In the genomic region with DNA sequence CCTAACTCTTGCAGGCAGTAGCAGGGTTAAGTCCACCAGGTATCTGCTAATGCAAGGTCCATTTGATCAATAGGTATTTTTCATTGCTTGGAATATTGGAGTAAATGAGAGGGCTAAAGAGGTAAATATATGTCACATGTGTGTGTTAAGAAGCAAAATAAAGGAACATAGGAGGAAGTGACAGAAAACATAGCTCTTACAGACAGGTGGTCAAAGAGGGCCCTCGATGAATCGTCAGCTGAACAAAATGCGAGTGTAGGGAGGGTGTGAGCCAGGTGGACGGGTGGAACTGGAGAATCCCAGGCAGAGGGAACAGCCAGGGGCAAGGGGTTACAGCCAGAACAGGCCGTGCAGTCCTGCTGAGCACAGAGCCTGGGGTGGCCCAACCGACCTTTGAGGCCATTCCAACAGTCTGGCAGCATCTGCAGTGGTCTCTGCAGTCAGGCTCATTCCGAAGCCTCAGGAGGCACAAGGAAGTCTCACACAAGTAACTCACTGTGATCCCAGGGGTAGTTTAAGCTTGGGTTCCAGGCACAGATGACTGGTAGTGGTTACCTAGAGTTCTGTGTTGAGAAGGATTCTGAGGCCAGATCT, we compare ENCODE assay signal across 12 cellular contexts. TPM values are rescaled to one million over a fixed set of nuclear protein-coding genes. Genes with fewer than 3 reads are reported as not detected.
A peak's percentile ranks its signal among the peaks of the same experiment; 100 is the strongest.
DNase-seq lines count a peak whose midpoint lies in the region; ATAC-seq and TF ChIP-seq lines count a peak whose summit lies in the region.
"Had no signal": no experiment of that assay in that cellular context is flagged by ENCODE, and none has a peak within 500 bp of the region (broad histone marks: within the 10 kb centered on the region; RNA-seq: fewer than 3 reads in every experiment).

No MANE protein-coding gene starts in this region.

- peaks cover 100% of the 10 kb centered on the region for H3K4me1 Mint-ChIP-seq in activated CD8-positive, alpha-beta T cell treated with anti-CD3 and anti-CD28 coated beads for 36 hours (ENCODE audit: low read depth)
- H3K4me1 Mint-ChIP-seq in natural killer cell treated with Interleukin-12 subunit alpha and Interleukin-12 subunit beta and Interleukin-15 and Interleukin-18, amount 100 ng/mL, for 72 hours (ENCODE audit: low read depth in 2 of 2), result peaks cover 82 to 94% of the 10 kb centered on the region in 2 donors

- intact Hi-C loops in activated CD8-positive, alpha-beta T cell treated with anti-CD3 and anti-CD28 coated beads for 36 hours (cut with micrococcal nuclease), result loop anchor here (2.0 to 5.0 kb wide), 2 partner anchors 24 to 43 kb away; a partner anchor contains a TSS
- intact Hi-C loops in ovary (cut with DNase I), result no loop called here

- TF ChIP-seq POLR2A in ovary (IDR thresholded peaks at IDR 0.05), result no peak

- CTCF ChIA-PET in activated CD8-positive, alpha-beta T cell treated with anti-CD3 and anti-CD28 coated beads for 36 hours (lab: Charles Lee), result interaction anchor here (0.9 to 11.1 kb wide), 9 partner anchors 13 to 57 kb away, joined by 3 to 88 read pairs (median 10); a partner anchor contains a TSS

- H3K27me3 ChIP-seq in HUES48 (ENCODE audit: control insufficient read depth, insufficient read depth, low read length) (no peaks in the 10 kb centered on the region), ovary (no peaks in the 10 kb centered on the region)

- peaks cover 17% of the 10 kb centered on the region for H3K36me3 Mint-ChIP-seq in activated CD8-positive, alpha-beta T cell treated with anti-CD3 and anti-CD28 coated beads for 36 hours (ENCODE audit: low read depth)
- no peaks in the 10 kb centered on the region for H3K36me3 Mint-ChIP-seq in natural killer cell treated with Interleukin-12 subunit alpha and Interleukin-12 subunit beta and Interleukin-15 and Interleukin-18, amount 100 ng/mL, for 72 hours

- H3K4me3 Mint-ChIP-seq in activated CD8-positive, alpha-beta T cell treated with anti-CD3 and anti-CD28 coated beads for 36 hours, result peak overlapping the region; percentile 49
- H3K4me3 Mint-ChIP-seq in natural killer cell treated with Interleukin-12 subunit alpha and Interleukin-12 subunit beta and Interleukin-15 and Interleukin-18, amount 100 ng/mL, for 72 hours, result peak overlapping the region; percentile 79

- H3K9me3 Mint-ChIP-seq in activated CD8-positive, alpha-beta T cell treated with anti-CD3 and anti-CD28 coated beads for 36 hours, result no peaks in the 10 kb centered on the region
- no peaks in the 10 kb centered on the region for H3K9me3 Mint-ChIP-seq in natural killer cell treated with Interleukin-12 subunit alpha and Interleukin-12 subunit beta and Interleukin-15 and Interleukin-18, amount 100 ng/mL, for 72 hours

- H3K27ac ChIP-seq in HUES48 (ENCODE audit: low read depth, low read length) (peak overlapping the region; percentile 34), ovary (no peak overlapping the region)
- H3K27ac ChIP-seq: A549, epithelial cell of prostate had no signal

- peak overlapping the region; percentile 90 for H3K27ac Mint-ChIP-seq in activated CD8-positive, alpha-beta T cell treated with anti-CD3 and anti-CD28 coated beads for 36 hours
- H3K27ac Mint-ChIP-seq in natural killer cell treated with Interleukin-12 subunit alpha and Interleukin-12 subunit beta and Interleukin-15 and Interleukin-18, amount 100 ng/mL, for 72 hours, result peak overlapping the region; percentile 96

- no peak for ATAC-seq in activated CD8-positive, alpha-beta T cell treated with anti-CD3 and anti-CD28 coated beads for 36 hours
- ATAC-seq in natural killer cell treated with Interleukin-12 subunit alpha and Interleukin-12 subunit beta and Interleukin-15 and Interleukin-18, amount 100 ng/mL, for 72 hours, result no peak
- ATAC-seq: A549, sciatic nerve had no signal

- no peaks in the 10 kb centered on the region for H3K9me3 ChIP-seq in HUES48 (ENCODE audit: control insufficient read depth, insufficient read depth, low read length)
- no peaks in the 10 kb centered on the region for H3K9me3 ChIP-seq in ovary
- H3K9me3 ChIP-seq: A549 had no signal

- TF ChIP-seq EP300 in ovary (IDR thresholded peaks at IDR 0.05), result no peak

- H3K4me1 ChIP-seq in HUES48 (ENCODE audit: control insufficient read depth, insufficient read depth, low read length) (peaks cover 47% of the 10 kb centered on the region), ovary (ENCODE audit: insufficient read depth) (no peaks in the 10 kb centered on the region)

- WGBS in ovary, 3 donors, result 83 to 90% (median 87%) methylated on average over 7 of the region's 7 CpGs

- H3K9ac ChIP-seq in HUES48 (ENCODE audit: low read depth, low read length), result no peak overlapping the region

- no peaks in the 10 kb centered on the region for H3K27me3 Mint-ChIP-seq in activated CD8-positive, alpha-beta T cell treated with anti-CD3 and anti-CD28 coated beads for 36 hours
- no peaks in the 10 kb centered on the region for H3K27me3 Mint-ChIP-seq in natural killer cell treated with Interleukin-12 subunit alpha and Interleukin-12 subunit beta and Interleukin-15 and Interleukin-18, amount 100 ng/mL, for 72 hours

- H3K4me3 ChIP-seq in HUES48 (ENCODE audit: low read depth, low read length) (no peak overlapping the region), ovary (no peak overlapping the region)
- H3K4me3 ChIP-seq: A549 had no signal

- DNase-seq in NCI-H2107 treated with DMSO at 0.1 percent for 48 hours (lab: John Stamatoyannopoulos, UW; ENCODE audit: unreplicated experiment), result peak; percentile 72
- no peak for DNase-seq in NCI-H2107 (lab: John Stamatoyannopoulos, UW)
- DNase-seq in activated CD8-positive, alpha-beta T cell treated with anti-CD3 and anti-CD28 coated beads for 36 hours, result no peak
- DNase-seq in natural killer cell treated with Interleukin-12 subunit alpha and Interleukin-12 subunit beta and Interleukin-15 and Interleukin-18, amount 100 ng/mL, for 72 hours (ENCODE audit: low spot score), result no peak
- DNase-seq in HUDEP-2 (lab: John Stamatoyannopoulos, UW; ENCODE audit: unreplicated experiment in 76 of 76), result no peak
- DNase-seq in ovary, result no peak
- DNase-seq in GF-D8 (lab: John Stamatoyannopoulos, UW), result no peak
- DNase-seq: NCI-H1436 treated with DMSO at 0.1 percent for 48 hours had no signal

- POLR2A ChIA-PET in activated CD8-positive, alpha-beta T cell treated with anti-CD3 and anti-CD28 coated beads for 36 hours (lab: Charles Lee), result interaction anchor here (0.5 to 12.8 kb wide), 11 partner anchors 12 to 48 kb away, joined by 3 to 167 read pairs (median 9); a partner anchor contains a TSS

- no peak for TF ChIP-seq CTCF in activated CD8-positive, alpha-beta T cell treated with anti-CD3 and anti-CD28 coated beads for 36 hours (IDR thresholded peaks at IDR 0.05)
- TF ChIP-seq CTCF in ovary (IDR thresholded peaks at IDR 0.05), result no peak

- H3K36me3 ChIP-seq in HUES48 (ENCODE audit: control insufficient read depth, insufficient read depth, low read length), result no peaks in the 10 kb centered on the region
- no peaks in the 10 kb centered on the region for H3K36me3 ChIP-seq in ovary

RNA-seq across cellular contexts. Expression of a gene that starts 43.2 kb away (rescaled TPM):
- total RNA-seq in activated CD8-positive, alpha-beta T cell treated with anti-CD3 and anti-CD28 coated beads for 36 hours, result 10 to 100 TPM; 83.6 to 87.8 TPM
- total RNA-seq in natural killer cell treated with Interleukin-12 subunit alpha and Interleukin-12 subunit beta and Interleukin-15 and Interleukin-18, amount 100 ng/mL, for 72 hours, result 100 to 1,000 TPM; 103 to 175 TPM
- 10 to 100 TPM in 1 of 7 donors, 1 to 10 TPM in 6; 2.0 to 17.7 (median 5.1) TPM for total RNA-seq in ovary
- polyA plus RNA-seq in ovary, result 1 to 10 TPM; 2.3 to 3.1 TPM

Comparison
In these comparisons a context has a peak if more than half of its experiments do, and no peak if none do; other contexts are left out.
1. RNA of a gene that starts 43.2 kb away (total RNA-seq): 103 to 175 TPM in natural killer cell treated with Interleukin-12 subunit alpha and Interleukin-12 subunit beta and Interleukin-15 and Interleukin-18, amount 100 ng/mL, for 72 hours and 83.6 to 87.8 TPM in activated CD8-positive, alpha-beta T cell treated with anti-CD3 and anti-CD28 coated beads for 36 hours; 2.0 to 17.7 TPM in ovary; every median in the first group is over 4 times any median in the second.